In genomic region chr14:50542941-50543418, GRCh38 we compare ENCODE assay signal across 9 cellular contexts. TPM values are rescaled to one million over a fixed set of nuclear protein-coding genes. Genes with fewer than 3 reads are reported as not detected.
DNase-seq lines count a peak whose midpoint lies in the region; ATAC-seq and TF ChIP-seq lines count a peak whose summit lies in the region.
"Had no signal": no experiment of that assay in that cellular context is flagged by ENCODE, and none has a peak within 500 bp of the region (broad histone marks: within the 10 kb centered on the region; RNA-seq: fewer than 3 reads in every experiment).

No MANE protein-coding gene starts in this region.

- intact Hi-C loops in dorsolateral prefrontal cortex (cut with DNase I) = loop anchor here in 1 of 2 donors (5.0 kb wide), 1 partner anchor 234 kb away; no protein-coding TSS in a partner anchor

- H3K27ac ChIP-seq in dorsolateral prefrontal cortex = peak overlapping the region in 9 of 59 donors; percentile 17 to 44 (median 28)

- DNase-seq in Daoy (ENCODE audit: low read depth) (peak; percentile 39), NCI-H1417 treated with DMSO at 0.1 percent for 48 hours (lab: John Stamatoyannopoulos, UW) (peak; percentile 31), dorsolateral prefrontal cortex (peak in 2 of 10 donors; percentile 41 to 42), myocyte (ENCODE audit: low read depth) (peak; percentile 54), GOT3 (lab: John Stamatoyannopoulos, UW) (no peak)
- DNase-seq in activated effector memory CD4-positive, alpha-beta T cell treated with Interleukin-2 at 50 U/mL for 16 hours = no peak

- H3K27me3 ChIP-seq in dorsolateral prefrontal cortex = no peaks in the 10 kb centered on the region

- TF ChIP-seq CTCF in dorsolateral prefrontal cortex (IDR thresholded peaks at IDR 0.05 in 54 of 56, conservative IDR thresholded peaks at IDR 0.05 in 2 of 56; ENCODE audit: low read depth in 1 of 56, partially characterized antibody in 56 of 56) = peak; percentile 33 to 79 (median 64)

- H3K4me3 ChIP-seq in dorsolateral prefrontal cortex = no peak overlapping the region
- H3K4me3 ChIP-seq: skin epidermis had no signal

- ATAC-seq in GM21529 (IDR thresholded peaks at IDR 0.05; ENCODE audit: unreplicated experiment) = peak; percentile 72
- ATAC-seq in SK-N-SH treated with all-trans-retinoic acid at 6 μM for 48 hours = peak; percentile 85

TF ChIP-seq in SK-N-SH treated with all-trans-retinoic acid at 6 μM for 48 hours, 23 proteins besides CTCF, POLR2A, EP300 and RAD21:
- no peak for TF ChIP-seq CREB5 (CRISPR knock-in tag; IDR thresholded peaks at IDR 0.05; ENCODE audit: low read depth)
- peak; percentile 49; the same call in 1 of the 2 replicates for TF ChIP-seq TCF4 (CRISPR knock-in tag; IDR thresholded peaks at IDR 0.05; ENCODE audit: borderline replicate concordance)
- peak; percentile 47; the same call in 1 of the 2 replicates for TF ChIP-seq TSHZ2 (CRISPR knock-in tag; IDR thresholded peaks at IDR 0.05)

RNA-seq across cellular contexts. Expression of gene MAP4K5, which starts 10.6 kb away (rescaled TPM):
- 94.4 and 175 TPM in 2 replicates for total RNA-seq in Daoy (2014; rRNA removed; shearing (Covaris generic))
- total RNA-seq in dorsolateral prefrontal cortex (100 to 1,000 TPM in 54 of 120 experiments, 10 to 100 TPM in 66; 52.1 to 233 (median 97.3) TPM), myocyte (87.5 and 105 TPM in 2 replicates)
- 22.3 TPM for polyA plus RNA-seq in myocyte (2012)

RNA-seq across cellular contexts. Expression of gene ATL1, which starts 17.0 kb away (rescaled TPM):
- total RNA-seq in Daoy (2014; rRNA removed; shearing (Covaris generic)) = 5.7 and 5.9 TPM in 2 replicates
- total RNA-seq in dorsolateral prefrontal cortex = 100 to 1,000 TPM in 60 of 120 experiments, 10 to 100 TPM in 60; 29.5 to 146 (median 100.0) TPM
- total RNA-seq in myocyte = 5.0 and 7.4 TPM in 2 replicates
- 6.2 TPM for polyA plus RNA-seq in myocyte (2012)

Comparison
In these comparisons a context has a peak if more than half of its experiments do, and no peak if none do; other contexts are left out.
1. DNase-seq: peak in Daoy (single experiment), NCI-H1417 treated with DMSO at 0.1 percent for 48 hours (single experiment) and myocyte (single experiment); none in activated effector memory CD4-positive, alpha-beta T cell treated with Interleukin-2 at 50 U/mL for 16 hours (single experiment) and GOT3 (single experiment).